In genomic region chr13:66994498-66995365, GRCh38 we compare ENCODE assay signal across 8 cellular contexts.
A peak's percentile ranks its signal among the peaks of the same experiment; 100 is the strongest.
DNase-seq lines count a peak whose midpoint lies in the region; ATAC-seq and TF ChIP-seq lines count a peak whose summit lies in the region.

No MANE protein-coding gene starts in this region.

- H3K36me3 ChIP-seq in ACC112 (ENCODE audit: insufficient read depth, low read length) (no peaks in the 10 kb centered on the region), right atrium auricular region (no peaks in the 10 kb centered on the region), PC-3 (ENCODE audit: low read depth, low read length) (no peaks in the 10 kb centered on the region)

- ATAC-seq in GM21515 (IDR thresholded peaks at IDR 0.05; ENCODE audit: unreplicated experiment) (peak; percentile 41), PC-3 (no peak)

- H2AFZ ChIP-seq in ACC112 (ENCODE audit: low read length, unreplicated experiment) (peak overlapping the region; percentile 68), PC-3 (ENCODE audit: low read length) (no peak overlapping the region)

- CTCF ChIA-PET in PC-3 (lab: Charles Lee) = no interaction called here

- no peaks in the 10 kb centered on the region for H3K9me2 ChIP-seq in PC-3 (replicated peaks; ENCODE audit: low read length)

- H3K9ac ChIP-seq in PC-3 (ENCODE audit: low read length) = no peak overlapping the region

- intact Hi-C loops in PC-3 (cut with micrococcal nuclease) = loop anchor here (10.0 kb wide), 1 partner anchor 230 kb away; no protein-coding TSS in a partner anchor

- H3K4me1 ChIP-seq in ACC112 (ENCODE audit: control insufficient read depth, insufficient read depth, low read length, unreplicated experiment) (peaks cover 6% of the 10 kb centered on the region), right atrium auricular region (peaks cover 0 to 6% of the 10 kb centered on the region in 2 donors), PC-3 (ENCODE audit: insufficient read depth, low read length) (no peaks in the 10 kb centered on the region)

- BruUV-seq in PC-3 (replicated peaks; lab: Mats Ljungman, UMichigan) = no TSS peak

- H3K4me3 ChIP-seq in ACC112 (ENCODE audit: low read depth, low read length) (peak overlapping the region; percentile 65), right atrium auricular region (peak overlapping the region; percentile 26 to 30), PC-3 (ENCODE audit: low read length) (no peak overlapping the region)

- H4K20me1 ChIP-seq in PC-3 (ENCODE audit: low read length) = no peaks in the 10 kb centered on the region

- POLR2A ChIA-PET in PC-3 (lab: Charles Lee; ENCODE audit: unreplicated experiment) = no interaction called here

- no peak for TF ChIP-seq CTCF in right atrium auricular region (IDR thresholded peaks at IDR 0.05)
- TF ChIP-seq CTCF in PC-3 (conservative IDR thresholded peaks at IDR 0.05; ENCODE audit: low read depth, low read length) = no peak

- H3K27me3 ChIP-seq in ACC112 (ENCODE audit: insufficient read depth, low read length) (no peaks in the 10 kb centered on the region), right atrium auricular region (no peaks in the 10 kb centered on the region), PC-3 (ENCODE audit: low read length) (no peaks in the 10 kb centered on the region)

- no peaks in the 10 kb centered on the region for H3F3A ChIP-seq in PC-3 (ENCODE audit: low read length, unreplicated experiment)

- H3K4me2 ChIP-seq in PC-3 (ENCODE audit: low read length) = no peak overlapping the region

- H3K79me2 ChIP-seq in ACC112 (ENCODE audit: control insufficient read depth, insufficient read depth, low read length, unreplicated experiment) = no peaks in the 10 kb centered on the region
- no peaks in the 10 kb centered on the region for H3K79me2 ChIP-seq in PC-3 (ENCODE audit: low read length)

- H3K9me3 ChIP-seq in right atrium auricular region (no peaks in the 10 kb centered on the region), PC-3 (ENCODE audit: low read length) (no peaks in the 10 kb centered on the region)

- H3K27ac ChIP-seq in ACC112 (ENCODE audit: low read depth, low read length) (no peak overlapping the region), right atrium auricular region (no peak overlapping the region), PC-3 (ENCODE audit: low read length) (no peak overlapping the region)

- peak; percentile 1 for DNase-seq in HK-2 (ENCODE audit: unreplicated experiment)
- no peak for DNase-seq in right atrium auricular region (ENCODE audit: low spot score)
- DNase-seq in DMS53 (lab: John Stamatoyannopoulos, UW) = no peak
- no peak for DNase-seq in PC-3
- no peak for DNase-seq in GM19238 (ENCODE audit: insufficient read length, low spot score)
- no peak for DNase-seq in T1000 (lab: John Stamatoyannopoulos, UW)
